Comparison of ENCODE assay signal across 11 cellular contexts in genomic region chr6:39997101-39997635, GRCh38.
"Had no signal": no experiment of that assay in that cellular context is flagged by ENCODE, and none has a peak within 500 bp of the region (broad histone marks: within the 10 kb centered on the region; RNA-seq: fewer than 3 reads in every experiment).

No MANE protein-coding gene starts in this region.

- H3K27ac Mint-ChIP-seq: activated CD8-positive, alpha-beta T cell treated with anti-CD3 and anti-CD28 coated beads, Interleukin-2, amount 10 ng/mL, durations not matched to agents 7 days and 5 days had no signal

- H3K4me3 ChIP-seq: ascending aorta, cardiac muscle cell, ovary, suprapubic skin had no signal

- H3K4me1 ChIP-seq: ascending aorta, suprapubic skin had no signal

- H3K4me3 Mint-ChIP-seq: activated CD8-positive, alpha-beta T cell treated with anti-CD3 and anti-CD28 coated beads, Interleukin-2, amount 10 ng/mL, durations not matched to agents 7 days and 5 days; neural crest cell had no signal

- H3K4me1 Mint-ChIP-seq: neural crest cell had no signal

- ATAC-seq: activated CD8-positive, alpha-beta T cell treated with anti-CD3 and anti-CD28 coated beads, Interleukin-2, amount 10 ng/mL, durations not matched to agents 7 days and 5 days; stimulated activated naive CD8-positive, alpha-beta T cell treated with anti-CD3 and anti-CD28 coated beads, Interleukin-15, Interleukin-2, amounts not matched to agents 100 U/mL and 50 U/mL, for 24 hours had no signal

- H3K9me3 ChIP-seq: suprapubic skin had no signal

- H3K27ac ChIP-seq: ascending aorta, cardiac muscle cell, ovary, suprapubic skin had no signal

- H3K36me3 ChIP-seq: ascending aorta, cardiac muscle cell, ovary, suprapubic skin had no signal

- DNase-seq: activated CD4-positive, alpha-beta T cell treated with anti-CD3 and anti-CD28 coated beads for 4 hours; activated CD8-positive, alpha-beta memory T cell treated with anti-CD3 and anti-CD28 coated beads, Interleukin-2, amount 50 U/mL, for 48 hours; activated CD8-positive, alpha-beta T cell treated with anti-CD3 and anti-CD28 coated beads, Interleukin-2, amount 10 ng/mL, durations not matched to agents 7 days and 5 days; activated naive CD4-positive, alpha-beta T cell; ovary; stimulated activated CD4-positive, alpha-beta T cell treated with anti-CD3 and anti-CD28 coated beads, Interleukin-2, amount 100 ng/mL, for 48 hours; stimulated activated naive CD8-positive, alpha-beta T cell treated with anti-CD3 and anti-CD28 coated beads, Interleukin-15, Interleukin-2, amounts not matched to agents 100 U/mL and 50 U/mL, for 24 hours had no signal

- H3K27me3 ChIP-seq: ascending aorta, cardiac muscle cell, ovary, suprapubic skin had no signal
